Comparison of ENCODE assay signal across 20 cellular contexts in the genomic region with DNA sequence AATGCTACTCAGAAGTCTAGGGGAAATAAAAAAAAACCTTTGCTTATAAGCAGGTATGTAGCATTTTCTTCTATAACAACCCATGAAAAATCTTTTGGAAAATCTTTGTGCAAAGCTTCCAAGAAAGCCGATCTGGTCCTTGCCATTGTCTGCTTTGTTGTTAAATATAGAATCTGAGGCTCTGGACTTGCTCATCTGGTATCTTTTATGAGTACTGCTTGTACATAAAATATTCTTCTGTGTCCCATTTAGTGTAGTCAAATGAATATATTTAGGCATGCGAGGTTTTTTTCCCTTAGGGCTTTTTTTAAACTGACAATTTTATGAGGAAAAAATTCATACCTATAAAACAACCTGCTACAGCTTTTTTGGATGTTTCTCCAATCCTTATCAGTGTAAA.
"Had no signal": no experiment of that assay in that cellular context is flagged by ENCODE, and none has a peak within 500 bp of the region (broad histone marks: within the 10 kb centered on the region; RNA-seq: fewer than 3 reads in every experiment).

No MANE protein-coding gene starts in this region.

- H3K4me3 Mint-ChIP-seq: activated CD4-positive, alpha-beta T cell treated with anti-CD3 and anti-CD28 coated beads for 36 hours; activated naive CD8-positive, alpha-beta T cell; activated T-cell treated with anti-CD3 and anti-CD28 coated beads, Interleukin-2, amount 50 U/mL, for 4 hours; nephron progenitor cell; WTC11 had no signal

- H3K9ac ChIP-seq: parathyroid adenoma had no signal

- H3K27ac Mint-ChIP-seq: activated CD4-positive, alpha-beta T cell treated with anti-CD3 and anti-CD28 coated beads for 36 hours; activated naive CD8-positive, alpha-beta T cell; activated T-helper 2 cell treated with anti-CD3 and anti-CD28 coated beads, Interferon-gamma antibody, Interleukin-2, Interleukin-4, amounts not matched to agents 10 μg/mL and 5 μg/mL and 100 μg/mL, durations not matched to agents 14 hours and 24 hours and 36 hours; nephron progenitor cell; WTC11 had no signal

- DNase-seq: activated CD4-positive, alpha-beta T cell treated with anti-CD3 and anti-CD28 coated beads for 36 hours; activated CD4-positive, alpha-beta T cell treated with anti-CD3 and anti-CD28 coated beads, Interleukin-2, amount 50 U/mL, for 48 hours; activated CD8-positive, alpha-beta memory T cell treated with anti-CD3 and anti-CD28 coated beads, Interleukin-2, amount 50 U/mL, for 48 hours; activated naive CD4-positive, alpha-beta T cell; activated T-cell treated with anti-CD3 and anti-CD28 coated beads, Interleukin-2, amount 50 U/mL, for 4 hours; adrenal gland; central memory CD4-positive, alpha-beta T cell; foreskin fibroblast; left lung; nephron progenitor cell; stimulated activated CD4-positive, alpha-beta T cell treated with anti-CD3 and anti-CD28 coated beads, Interleukin-2, amount 100 ng/mL, for 48 hours; stimulated activated CD8-positive, alpha-beta memory T cell treated with anti-CD3 and anti-CD28 coated beads, Interleukin-4, amount 100 ng/mL, for 48 hours; stimulated activated naive CD4-positive, alpha-beta T cell; T-helper 1 cell; thyroid gland had no signal

- H3K4me1 Mint-ChIP-seq: activated CD4-positive, alpha-beta T cell treated with anti-CD3 and anti-CD28 coated beads for 36 hours; nephron progenitor cell; WTC11 had no signal

- H3K27me3 Mint-ChIP-seq: activated CD4-positive, alpha-beta T cell treated with anti-CD3 and anti-CD28 coated beads for 36 hours; activated naive CD8-positive, alpha-beta T cell had no signal

- H3K27ac ChIP-seq: adrenal gland, coronary artery, left lung, parathyroid adenoma, thyroid gland had no signal

- H3K79me2 ChIP-seq: parathyroid adenoma had no signal

- H3K36me3 ChIP-seq: adrenal gland, left lung, thyroid gland had no signal

- H3K4me3 ChIP-seq: adrenal gland, coronary artery, left lung, thyroid gland had no signal

- H3K9me3 ChIP-seq: adrenal gland, left lung, thyroid gland had no signal

- H3K36me3 Mint-ChIP-seq: WTC11 had no signal

- H3K9me3 Mint-ChIP-seq: activated T-cell treated with anti-CD3 and anti-CD28 coated beads, Interleukin-2, amount 50 U/mL, for 4 hours; activated T-helper 2 cell treated with anti-CD3 and anti-CD28 coated beads, Interferon-gamma antibody, Interleukin-2, Interleukin-4, amounts not matched to agents 10 μg/mL and 5 μg/mL and 100 μg/mL, durations not matched to agents 14 hours and 24 hours and 36 hours; nephron progenitor cell; WTC11 had no signal

- H3K27me3 ChIP-seq: adrenal gland, left lung, thyroid gland had no signal
